In the genomic region with DNA sequence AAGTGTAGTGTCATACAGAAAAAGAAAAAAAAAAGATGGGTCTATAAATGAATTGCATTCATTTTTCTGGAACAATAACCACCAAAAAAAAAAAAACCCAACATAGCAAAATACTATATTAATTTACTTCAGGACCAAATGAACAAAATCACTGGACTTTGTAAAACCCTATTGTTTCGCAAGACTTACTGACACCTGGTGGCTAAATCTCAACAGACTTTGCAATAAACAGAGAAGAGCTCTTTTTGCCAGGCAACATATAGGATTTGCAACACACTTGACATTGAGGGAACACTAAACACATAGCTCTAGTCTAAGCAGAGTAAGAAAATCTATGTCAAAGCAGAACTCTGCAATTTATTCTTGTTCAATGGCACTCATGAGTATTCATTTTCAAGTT, we compare ENCODE assay signal across 10 cellular contexts.
DNase-seq lines count a peak whose midpoint lies in the region; ATAC-seq, FAIRE-seq and TF ChIP-seq lines count a peak whose summit lies in the region.
"Had no signal": no experiment of that assay in that cellular context is flagged by ENCODE, and none has a peak within 500 bp of the region (broad histone marks: within the 10 kb centered on the region; RNA-seq: fewer than 3 reads in every experiment).

No MANE protein-coding gene starts in this region.

- POLR2A ChIA-PET in endothelial cell of umbilical vein (lab: Charles Lee), result no interaction called here

- no peak overlapping the region for H3K27ac ChIP-seq in OCI-LY3 (ENCODE audit: low read length)
- no peak overlapping the region for H3K27ac ChIP-seq in endothelial cell of umbilical vein (ENCODE audit: insufficient read depth, low read depth, low read length)
- no peak overlapping the region for H3K27ac ChIP-seq in smooth muscle cell (ENCODE audit: low read depth)
- H3K27ac ChIP-seq: parathyroid adenoma had no signal

- TF ChIP-seq CTCF in OCI-LY3 (IDR thresholded peaks at IDR 0.05; ENCODE audit: low read depth, low read length) (peak; percentile 59), endothelial cell of umbilical vein (IDR thresholded peaks at IDR 0.05; ENCODE audit: extremely low read depth in 1 of 2, insufficient read depth in 1 of 2, low read depth in 1 of 2, low read length in 2 of 2) (peak; percentile 9 to 36), smooth muscle cell (IDR thresholded peaks at IDR 0.05; ENCODE audit: borderline replicate concordance, insufficient read depth, poor library complexity, severe bottlenecking) (peak; percentile 9)

- no peaks in the 10 kb centered on the region for H3K36me3 ChIP-seq in OCI-LY3 (replicated peaks; ENCODE audit: low read depth, low read length)
- H3K36me3 ChIP-seq in endothelial cell of umbilical vein (ENCODE audit: control insufficient read depth in 2 of 2, extremely low read depth in 1 of 2, insufficient read depth in 2 of 2, low read length in 2 of 2), result no peaks in the 10 kb centered on the region
- no peaks in the 10 kb centered on the region for H3K36me3 ChIP-seq in smooth muscle cell (ENCODE audit: low read depth)

- H3K27me3 ChIP-seq in OCI-LY3 (ENCODE audit: low read depth, low read length) (no peaks in the 10 kb centered on the region), endothelial cell of umbilical vein (ENCODE audit: control insufficient read depth in 2 of 2, insufficient read depth in 2 of 2, low read length in 2 of 2) (no peaks in the 10 kb centered on the region), smooth muscle cell (ENCODE audit: low read depth) (no peaks in the 10 kb centered on the region)

- H3K4me2 ChIP-seq in OCI-LY3 (ENCODE audit: low read length) (no peak overlapping the region), endothelial cell of umbilical vein (ENCODE audit: insufficient read depth, low read length) (no peak overlapping the region), smooth muscle cell (no peak overlapping the region)

- no peak for ATAC-seq in HG03196 (IDR thresholded peaks at IDR 0.05; ENCODE audit: unreplicated experiment)
- ATAC-seq in HG03457 (IDR thresholded peaks at IDR 0.05; ENCODE audit: unreplicated experiment), result no peak

- no peak overlapping the region for H2AFZ ChIP-seq in OCI-LY3 (ENCODE audit: low read depth, low read length)
- H2AFZ ChIP-seq in endothelial cell of umbilical vein (ENCODE audit: low read depth, low read length), result no peak overlapping the region
- H2AFZ ChIP-seq in smooth muscle cell (ENCODE audit: low read depth), result no peak overlapping the region
- H2AFZ ChIP-seq: parathyroid adenoma had no signal

- H3K79me2 ChIP-seq in OCI-LY3 (ENCODE audit: low read length) (no peaks in the 10 kb centered on the region), endothelial cell of umbilical vein (ENCODE audit: control insufficient read depth, insufficient read depth, low read length) (no peaks in the 10 kb centered on the region), smooth muscle cell (ENCODE audit: low read depth) (no peaks in the 10 kb centered on the region)
- H3K79me2 ChIP-seq: parathyroid adenoma had no signal

- no TSS peak for BruUV-seq in endothelial cell of umbilical vein (replicated peaks; lab: Mats Ljungman, UMichigan)

- H3F3A ChIP-seq in smooth muscle cell (ENCODE audit: low read depth), result no peaks in the 10 kb centered on the region

- 84% methylated on average over 1 of the region's 1 CpG for WGBS in smooth muscle cell (ENCODE audit: low lambda C conversion rate)

- FAIRE-seq in endothelial cell of umbilical vein (lab: Jason Lieb, UNC), result no peak

- no peaks in the 10 kb centered on the region for H4K20me1 ChIP-seq in OCI-LY3 (ENCODE audit: insufficient read depth, low read length)
- H4K20me1 ChIP-seq in endothelial cell of umbilical vein (replicated peaks; ENCODE audit: control insufficient read depth, extremely low read depth, insufficient read depth, low read length), result no peaks in the 10 kb centered on the region
- no peaks in the 10 kb centered on the region for H4K20me1 ChIP-seq in smooth muscle cell (ENCODE audit: low read depth)

- no peaks in the 10 kb centered on the region for H3K9me1 ChIP-seq in endothelial cell of umbilical vein (replicated peaks; ENCODE audit: control insufficient read depth, extremely low read depth, insufficient read depth, low read length)

- no peak overlapping the region for H3K4me3 ChIP-seq in OCI-LY3 (ENCODE audit: low read length)
- no peak overlapping the region for H3K4me3 ChIP-seq in endothelial cell of umbilical vein (replicated peaks in 1 of 3; ENCODE audit: insufficient read depth in 1 of 3, low read depth in 1 of 3, low read length in 3 of 3)
- H3K4me3 ChIP-seq in smooth muscle cell, result no peak overlapping the region

- H3K9ac ChIP-seq in OCI-LY3 (ENCODE audit: low read length) (no peak overlapping the region), endothelial cell of umbilical vein (replicated peaks; ENCODE audit: extremely low read depth, insufficient read depth, low read length) (no peak overlapping the region), smooth muscle cell (ENCODE audit: low read depth) (no peak overlapping the region)
- H3K9ac ChIP-seq: parathyroid adenoma had no signal

- no peaks in the 10 kb centered on the region for H3K9me3 ChIP-seq in OCI-LY3 (ENCODE audit: insufficient read depth, low read length)
- no peaks in the 10 kb centered on the region for H3K9me3 ChIP-seq in endothelial cell of umbilical vein (replicated peaks; ENCODE audit: control insufficient read depth, insufficient read depth, low read length)
- no peaks in the 10 kb centered on the region for H3K9me3 ChIP-seq in smooth muscle cell (replicated peaks; ENCODE audit: low read depth)

- CTCF ChIA-PET in endothelial cell of umbilical vein (lab: Charles Lee), result interaction anchor here (0.6 to 2.0 kb wide), 15 partner anchors 10 to 1997 kb away, joined by 3 to 18 read pairs (median 4); no protein-coding TSS in a partner anchor

- H3K4me1 ChIP-seq in OCI-LY3 (ENCODE audit: low read length), result no peaks in the 10 kb centered on the region
- H3K4me1 ChIP-seq in endothelial cell of umbilical vein (ENCODE audit: control insufficient read depth, extremely low read depth, insufficient read depth, low read length), result no peaks in the 10 kb centered on the region
- no peaks in the 10 kb centered on the region for H3K4me1 ChIP-seq in smooth muscle cell (ENCODE audit: low read depth)
- H3K4me1 ChIP-seq: parathyroid adenoma had no signal

- DNase-seq in SHP77 treated with DMSO at 0.1 percent for 48 hours (lab: John Stamatoyannopoulos, UW), result peak; percentile 1
- no peak for DNase-seq in SHP77 (lab: John Stamatoyannopoulos, UW)
- DNase-seq in endothelial cell of umbilical vein (ENCODE audit: low read depth, low spot score), result peak; percentile 36
- no peak for DNase-seq in smooth muscle cell (lab: John Stamatoyannopoulos, UW; ENCODE audit: unreplicated experiment)
- DNase-seq in epidermal melanocyte (ENCODE audit: insufficient read length, low spot score), result no peak
- DNase-seq: activated naive CD4-positive, alpha-beta T cell treated with anti-CD3 and anti-CD28 coated beads, Interleukin-2, amount 50 U/mL, for 16 hours had no signal

- no peak for TF ChIP-seq POLR2A in endothelial cell of umbilical vein (IDR thresholded peaks at IDR 0.05; ENCODE audit: low read depth, low read length)

- dilution Hi-C loops in endothelial cell of umbilical vein (cut with MboI; ENCODE audit: extremely low pct_ligation_motif_present, low sequenced_read_pairs), result no loop called here

- intact Hi-C loops in endothelial cell of umbilical vein (cut with micrococcal nuclease), result loop anchor here (1.0 to 5.0 kb wide), 2 partner anchors 670 to 1996 kb away; no protein-coding TSS in a partner anchor

TF ChIP-seq in endothelial cell of umbilical vein, 7 proteins besides CTCF, POLR2A, EP300 and RAD21:
- TF ChIP-seq EZH2 (IDR thresholded peaks at IDR 0.05; ENCODE audit: borderline replicate concordance, low read depth, low read length, severe bottlenecking), result no peak
- TF ChIP-seq MYC (IDR thresholded peaks at IDR 0.05; ENCODE audit: low read depth, low read length), result no peak
- no peak for TF ChIP-seq GATA2 (IDR thresholded peaks at IDR 0.05; ENCODE audit: insufficient read depth, insufficient read length, low read depth, low read length)
- TF ChIP-seq JUN (IDR thresholded peaks at IDR 0.05; ENCODE audit: borderline replicate concordance, insufficient read depth, insufficient read length, low read depth), result no peak
- TF ChIP-seq FOS (IDR thresholded peaks at IDR 0.05; ENCODE audit: borderline replicate concordance, insufficient read depth, low read length), result no peak
- TF ChIP-seq POLR2AphosphoS5 (IDR thresholded peaks at IDR 0.05; ENCODE audit: insufficient read depth, low read depth, low read length), result no peak
- TF ChIP-seq, protein P1, sequence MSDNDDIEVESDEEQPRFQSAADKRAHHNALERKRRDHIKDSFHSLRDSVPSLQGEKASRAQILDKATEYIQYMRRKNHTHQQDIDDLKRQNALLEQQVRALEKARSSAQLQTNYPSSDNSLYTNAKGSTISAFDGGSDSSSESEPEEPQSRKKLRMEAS (IDR thresholded peaks at IDR 0.05; ENCODE audit: insufficient read depth, insufficient read length), result no peak

Comparison
In these comparisons a context has a peak if more than half of its experiments do, and no peak if none do; other contexts are left out.
1. DNase-seq: peak in SHP77 treated with DMSO at 0.1 percent for 48 hours (single experiment) and endothelial cell of umbilical vein (single experiment); none in SHP77 (0 of 2), smooth muscle cell (single experiment) and epidermal melanocyte (single experiment).
2. CTCF ChIP-seq: peak in every context shown above with its lines; median percentile 59 in OCI-LY3; 22 in endothelial cell of umbilical vein; 9 in smooth muscle cell.